21 cellular contexts compared by ENCODE assay signal in genomic region chr5:96654209-96654608, GRCh38.
"Had no signal": no experiment of that assay in that cellular context is flagged by ENCODE, and none has a peak within 500 bp of the region (broad histone marks: within the 10 kb centered on the region; RNA-seq: fewer than 3 reads in every experiment).

No MANE protein-coding gene starts in this region.

- H3K27me3 Mint-ChIP-seq: progenitor cell of endocrine pancreas had no signal

- H3K4me1 ChIP-seq: body of pancreas, left ventricle myocardium inferior, right atrium auricular region had no signal

- H3K27ac Mint-ChIP-seq: activated naive CD8-positive, alpha-beta T cell; activated T-cell treated with anti-CD3 and anti-CD28 coated beads, Interleukin-2, amount 50 U/mL, for 24 hours; progenitor cell of endocrine pancreas had no signal

- H3K4me3 ChIP-seq: body of pancreas, left ventricle myocardium inferior, right atrium auricular region, transverse colon had no signal

- H3K4me3 Mint-ChIP-seq: activated naive CD8-positive, alpha-beta T cell; activated T-cell treated with anti-CD3 and anti-CD28 coated beads, Interleukin-2, amount 50 U/mL, for 24 hours had no signal

- ATAC-seq: activated CD4-positive, CD25-positive, alpha-beta regulatory T cell treated with anti-CD3 and anti-CD28 coated beads, Interleukin-2, amount 50 U/mL, for 24 hours; body of pancreas; naive thymus-derived CD8-positive, alpha-beta T cell; stimulated activated naive CD8-positive, alpha-beta T cell treated with anti-CD3 and anti-CD28 coated beads, Interleukin-15, Interleukin-2, amounts not matched to agents 100 U/mL and 50 U/mL, for 24 hours had no signal

- H3K9me3 ChIP-seq: body of pancreas, left ventricle myocardium inferior, right atrium auricular region, transverse colon had no signal

- H3K27me3 ChIP-seq: body of pancreas, right atrium auricular region, transverse colon had no signal

- DNase-seq: activated effector memory CD4-positive, alpha-beta T cell treated with anti-CD3 and anti-CD28 coated beads, Interleukin-2, amount 50 U/mL, for 16 hours; activated T-cell treated with anti-CD3 and anti-CD28 coated beads, Interleukin-2, amount 50 U/mL, for 24 hours; amygdala; body of pancreas; central memory CD4-positive, alpha-beta T cell; cortex of kidney; effector CD8-positive, alpha-beta T cell; foreskin fibroblast; hippocampal formation; kidney; left ventricle myocardium inferior; naive thymus-derived CD8-positive, alpha-beta T cell; stimulated activated CD4-positive, alpha-beta T cell treated with anti-CD3 and anti-CD28 coated beads, Interleukin-4, amount 100 ng/mL, for 4 hours; stimulated activated CD8-positive, alpha-beta memory T cell treated with anti-CD3 and anti-CD28 coated beads, Interleukin-4, amount 100 ng/mL, for 48 hours; stimulated activated naive CD8-positive, alpha-beta T cell treated with anti-CD3 and anti-CD28 coated beads, Interleukin-15, Interleukin-2, amounts not matched to agents 100 U/mL and 50 U/mL, for 24 hours; T-helper 9 cell; transverse colon had no signal

- H3K36me3 Mint-ChIP-seq: activated naive CD8-positive, alpha-beta T cell; naive thymus-derived CD8-positive, alpha-beta T cell had no signal

- H3K36me3 ChIP-seq: left ventricle myocardium inferior, right atrium auricular region, transverse colon had no signal

- FAIRE-seq: kidney had no signal

- H3K9me3 Mint-ChIP-seq: activated T-cell treated with anti-CD3 and anti-CD28 coated beads, Interleukin-2, amount 50 U/mL, for 24 hours; naive thymus-derived CD8-positive, alpha-beta T cell had no signal

- H3K27ac ChIP-seq: body of pancreas, left ventricle myocardium inferior, right atrium auricular region, transverse colon had no signal
